ENCODE assay signal across 8 cellular contexts in the genomic region with DNA sequence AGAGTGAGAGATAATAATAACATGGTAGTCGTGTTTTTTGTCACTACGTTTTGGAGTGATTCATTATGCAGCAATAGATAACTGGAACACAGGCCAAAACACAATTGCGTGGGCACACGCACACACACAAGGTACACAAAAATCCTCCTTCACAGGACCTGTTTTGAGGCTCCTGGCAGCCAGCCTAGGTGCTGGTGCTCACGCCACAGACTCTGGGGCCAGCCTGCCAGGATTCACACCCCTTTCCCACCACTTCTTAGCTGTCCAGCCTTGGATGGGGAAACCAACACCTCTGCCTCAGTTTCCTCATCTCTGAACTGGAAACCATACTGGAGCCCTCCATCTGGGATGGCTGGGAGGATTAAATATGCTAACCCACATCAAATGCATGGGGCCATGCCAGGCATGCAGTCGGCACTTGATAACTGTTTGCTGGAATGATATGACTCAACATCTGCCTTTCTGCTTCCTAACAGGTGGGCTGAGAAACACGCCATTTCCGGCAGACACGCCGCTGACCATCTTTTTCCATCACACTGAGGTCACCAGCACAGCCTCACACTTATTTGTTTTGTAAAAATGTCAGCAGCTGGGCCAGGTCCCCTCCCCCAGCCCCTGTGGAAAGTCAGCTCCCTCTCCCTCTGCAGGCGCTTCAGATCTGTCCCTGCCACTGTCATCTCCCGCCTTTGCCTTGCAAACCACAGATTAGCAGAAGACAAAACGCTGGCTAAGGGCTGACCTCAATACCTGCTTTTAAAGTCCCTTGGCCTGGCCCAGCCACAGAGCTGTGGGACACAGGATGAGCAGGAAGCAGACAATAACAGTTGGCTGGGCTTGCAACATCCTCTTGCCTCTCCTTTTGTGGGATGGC.
DNase-seq lines count a peak whose midpoint lies in the region; ATAC-seq and TF ChIP-seq lines count a peak whose summit lies in the region.

No MANE protein-coding gene starts in this region.

- ATAC-seq in GM21528 (IDR thresholded peaks at IDR 0.05; ENCODE audit: low FRiP score, unreplicated experiment) = peak; percentile 63
- ATAC-seq in natural killer cell treated with Interleukin-12 subunit alpha and Interleukin-12 subunit beta and Interleukin-15 and Interleukin-18, amount 100 ng/mL, for 72 hours = peak; percentile 83 to 84

- H3K9me3 ChIP-seq in HUES64 (ENCODE audit: insufficient read depth, low read depth, low read length) (no peaks in the 10 kb centered on the region), PC-9 (ENCODE audit: insufficient read depth, low read depth) (no peaks in the 10 kb centered on the region)

- DNase-seq in EL (peak; percentile 49), T-helper 2 cell (peak in 4 of 5 experiments; percentile 23 to 97 (median 70)), amniotic epithelial cell (ENCODE audit: low read depth) (peak; percentile 67), chondrocyte (ENCODE audit: low spot score) (no peak), PC-9 (no peak)
- peak; percentile 77 for DNase-seq in natural killer cell treated with Interleukin-12 subunit alpha and Interleukin-12 subunit beta and Interleukin-15 and Interleukin-18, amount 100 ng/mL, for 72 hours (ENCODE audit: low spot score)

- no peaks in the 10 kb centered on the region for H3F3A ChIP-seq in PC-9 (ENCODE audit: insufficient read depth, low read depth)

- no peaks in the 10 kb centered on the region for H4K20me1 ChIP-seq in PC-9 (ENCODE audit: insufficient read depth)

- H2AFZ ChIP-seq in PC-9 = no peak overlapping the region

- H3K9me2 ChIP-seq in PC-9 (ENCODE audit: insufficient read depth) = no peaks in the 10 kb centered on the region

- H3K27ac ChIP-seq in HUES64 (ENCODE audit: low read depth, low read length) = peak overlapping the region; percentile 72; the same call in 1 of the 2 replicates
- no peak overlapping the region for H3K27ac ChIP-seq in PC-9

- H3K36me3 Mint-ChIP-seq in natural killer cell treated with Interleukin-12 subunit alpha and Interleukin-12 subunit beta and Interleukin-15 and Interleukin-18, amount 100 ng/mL, for 72 hours = no peaks in the 10 kb centered on the region
- H3K36me3 Mint-ChIP-seq in chondrocyte (ENCODE audit: low read depth) = no peaks in the 10 kb centered on the region

- peaks cover 41% of the 10 kb centered on the region in 2 donors for H3K4me1 Mint-ChIP-seq in natural killer cell treated with Interleukin-12 subunit alpha and Interleukin-12 subunit beta and Interleukin-15 and Interleukin-18, amount 100 ng/mL, for 72 hours (ENCODE audit: low read depth in 2 of 2)
- peaks cover 20% of the 10 kb centered on the region for H3K4me1 Mint-ChIP-seq in chondrocyte (ENCODE audit: low read depth)

- no peaks in the 10 kb centered on the region for H3K36me3 ChIP-seq in HUES64 (ENCODE audit: insufficient read depth, low read length)
- H3K36me3 ChIP-seq in PC-9 (ENCODE audit: low read depth) = no peaks in the 10 kb centered on the region

- BruUV-seq in PC-9 (replicated peaks; lab: Mats Ljungman, UMichigan) = no TSS peak

- H3K27me3 ChIP-seq in HUES64 (ENCODE audit: insufficient read depth, low read length) (no peaks in the 10 kb centered on the region), PC-9 (ENCODE audit: insufficient read depth, low read depth) (no peaks in the 10 kb centered on the region)

- H3K4me1 ChIP-seq in HUES64 (ENCODE audit: insufficient read depth, low read length) (peaks cover 25% of the 10 kb centered on the region), PC-9 (replicated peaks; ENCODE audit: insufficient read depth) (no peaks in the 10 kb centered on the region)

- intact Hi-C loops in PC-9 (cut with micrococcal nuclease; ENCODE audit: unreplicated experiment) = no loop called here

- H3K4me3 Mint-ChIP-seq in natural killer cell treated with Interleukin-12 subunit alpha and Interleukin-12 subunit beta and Interleukin-15 and Interleukin-18, amount 100 ng/mL, for 72 hours = peak overlapping the region; percentile 69
- no peak overlapping the region for H3K4me3 Mint-ChIP-seq in chondrocyte (ENCODE audit: unreplicated experiment)

- CTCF ChIA-PET in PC-9 (lab: Charles Lee) = no interaction called here

- H3K9ac ChIP-seq in HUES64 (ENCODE audit: low read depth, low read length) = no peak overlapping the region

- H3K4me3 ChIP-seq in HUES64 (ENCODE audit: low read length) = no peak overlapping the region
- no peak overlapping the region for H3K4me3 ChIP-seq in PC-9

- no peaks in the 10 kb centered on the region for H3K79me2 ChIP-seq in PC-9 (ENCODE audit: low read depth)

- H3K4me2 ChIP-seq in PC-9 = no peak overlapping the region

- H3K27me3 Mint-ChIP-seq in natural killer cell treated with Interleukin-12 subunit alpha and Interleukin-12 subunit beta and Interleukin-15 and Interleukin-18, amount 100 ng/mL, for 72 hours = peaks cover 0 to 4% of the 10 kb centered on the region in 2 donors
- no peaks in the 10 kb centered on the region for H3K27me3 Mint-ChIP-seq in chondrocyte (ENCODE audit: low read depth)

- peak overlapping the region; percentile 86 to 95 for H3K27ac Mint-ChIP-seq in natural killer cell treated with Interleukin-12 subunit alpha and Interleukin-12 subunit beta and Interleukin-15 and Interleukin-18, amount 100 ng/mL, for 72 hours
- no peak overlapping the region for H3K27ac Mint-ChIP-seq in chondrocyte (ENCODE audit: unreplicated experiment)

- 40% methylated on average over 13 of the region's 13 CpGs for WGBS in HUES64

- POLR2A ChIA-PET in PC-9 (lab: Charles Lee; ENCODE audit: unreplicated experiment) = no interaction called here

- H3K9me3 Mint-ChIP-seq in natural killer cell treated with Interleukin-12 subunit alpha and Interleukin-12 subunit beta and Interleukin-15 and Interleukin-18, amount 100 ng/mL, for 72 hours = no peaks in the 10 kb centered on the region
- peaks cover 12% of the 10 kb centered on the region for H3K9me3 Mint-ChIP-seq in chondrocyte (ENCODE audit: low read depth)

- TF ChIP-seq CTCF in chondrocyte (IDR thresholded peaks at IDR 0.05) (no peak), PC-9 (conservative IDR thresholded peaks at IDR 0.05) (no peak)

Comparison
In these comparisons a context has a peak if more than half of its experiments do, and no peak if none do; other contexts are left out.
1. DNase-seq: peak in EL (single experiment), T-helper 2 cell (4 of 5), amniotic epithelial cell (single experiment) and natural killer cell treated with Interleukin-12 subunit alpha and Interleukin-12 subunit beta and Interleukin-15 and Interleukin-18, amount 100 ng/mL, for 72 hours (single experiment); none in chondrocyte (single experiment) and PC-9 (0 of 2).